ENCODE assay signal across 38 cellular contexts in genomic region chr14:69913686-69914085, GRCh38. TPM values are rescaled to one million over a fixed set of nuclear protein-coding genes. Genes with fewer than 3 reads are reported as not detected.
"Had no signal": no experiment of that assay in that cellular context is flagged by ENCODE, and none has a peak within 500 bp of the region (broad histone marks: within the 10 kb centered on the region; RNA-seq: fewer than 3 reads in every experiment).

No MANE protein-coding gene starts in this region.

- H3K4me1 Mint-ChIP-seq: activated B cell treated with CpG ODN at 0.5 μM for 24 hours; activated CD4-positive, alpha-beta T cell treated with anti-CD3 and anti-CD28 coated beads, Interleukin-2, amount 10 ng/mL, durations not matched to agents 24 days and 14 days; activated naive CD8-positive, alpha-beta T cell treated with anti-CD3 and anti-CD28 coated beads for 36 hours; activated T-helper 17 cell treated with anti-CD3 and anti-CD28 coated beads, Interleukin-2, amount 50 U/mL, for 72 hours had no signal

- DNase-seq: activated B cell treated with CpG ODN at 0.5 μM for 24 hours; activated CD4-positive, alpha-beta memory T cell treated with anti-CD3 and anti-CD28 coated beads for 36 hours; activated CD4-positive, alpha-beta T cell treated with anti-CD3 and anti-CD28 coated beads for 4 hours; activated CD4-positive, alpha-beta T cell treated with anti-CD3 and anti-CD28 coated beads, Interleukin-2, amount 10 ng/mL, durations not matched to agents 24 days and 14 days; activated CD4-positive, alpha-beta T cell treated with anti-CD3 and anti-CD28 coated beads, Interleukin-2, amount 50 U/mL, for 1 hour; activated CD4-positive, alpha-beta T cell treated with anti-CD3 and anti-CD28 coated beads, Interleukin-2, amount 50 U/mL, for 4 hours; activated CD4-positive, CD25-positive, alpha-beta regulatory T cell treated with anti-CD3 and anti-CD28 coated beads, Interleukin-2, amount 50 U/mL, for 72 hours; activated CD8-positive, alpha-beta memory T cell treated with anti-CD3 and anti-CD28 coated beads, Interleukin-2, amount 50 U/mL, for 4 hours; activated CD8-positive, alpha-beta T cell treated with anti-CD3 and anti-CD28 coated beads for 36 hours; activated effector memory CD4-positive, alpha-beta T cell treated with anti-CD3 and anti-CD28 coated beads, Interleukin-2, amount 50 U/mL, for 16 hours; activated gamma-delta T cell treated with Interleukin-2 at 50 U/mL for 16 hours; activated naive CD4-positive, alpha-beta T cell; activated naive CD4-positive, alpha-beta T cell treated with anti-CD3 and anti-CD28 coated beads for 36 hours; activated naive CD4-positive, alpha-beta T cell treated with anti-CD3 and anti-CD28 coated beads, Interleukin-2, amount 50 U/mL, for 16 hours; activated naive CD8-positive, alpha-beta T cell treated with anti-CD3 and anti-CD28 coated beads for 36 hours; activated T-cell treated with anti-CD3 and anti-CD28 coated beads for 4 hours; activated T-cell treated with anti-CD3 and anti-CD28 coated beads, Interleukin-2, amount 50 U/mL, for 1 hour; activated T-cell treated with anti-CD3 and anti-CD28 coated beads, Interleukin-2, amount 50 U/mL, for 4 hours; activated T-cell treated with anti-CD3 and anti-CD28 coated beads, Interleukin-2, amount 50 U/mL, for 72 hours; adrenal gland; amniotic stem cell; aorta; body of pancreas; brain microvascular endothelial cell; central memory CD4-positive, alpha-beta T cell; T-helper 1 cell; T-helper 2 cell; T-helper 9 cell had no signal

- FAIRE-seq: astrocyte, TTC549 had no signal

- H3K36me3 ChIP-seq: adrenal gland, brain microvascular endothelial cell, breast epithelium had no signal

- H3K9me3 ChIP-seq: adrenal gland, body of pancreas, breast epithelium had no signal

- H3K4me1 ChIP-seq: adrenal gland, body of pancreas, breast epithelium had no signal

- H3K4me3 Mint-ChIP-seq: activated B cell treated with CpG ODN at 0.5 μM for 24 hours; activated CD4-positive, alpha-beta memory T cell treated with anti-CD3 and anti-CD28 coated beads for 36 hours; activated CD4-positive, alpha-beta T cell treated with anti-CD3 and anti-CD28 coated beads, Interleukin-2, amount 10 ng/mL, durations not matched to agents 24 days and 14 days; activated CD8-positive, alpha-beta T cell treated with anti-CD3 and anti-CD28 coated beads for 36 hours; activated naive CD4-positive, alpha-beta T cell treated with anti-CD3 and anti-CD28 coated beads for 36 hours; activated naive CD8-positive, alpha-beta T cell treated with anti-CD3 and anti-CD28 coated beads for 36 hours; activated T-cell treated with anti-CD3 and anti-CD28 coated beads, Interleukin-2, amount 50 U/mL, for 4 hours; activated T-cell treated with anti-CD3 and anti-CD28 coated beads, Interleukin-2, amount 50 U/mL, for 72 hours; activated T-helper 1 cell treated with anti-CD3 and anti-CD28 coated beads, Interleukin-12 subunit alpha, Interleukin-12 subunit beta, Interleukin-2, Interleukin-4 antibody, amounts not matched to agents 30 ng/mL and 10 ng/mL and 1 ng/mL, durations not matched to agents 14 hours and 24 hours and 36 hours; activated T-helper 17 cell treated with anti-CD3 and anti-CD28 coated beads, Interleukin-2, amount 50 U/mL, for 72 hours; T-helper 1 cell treated with Interleukin-12 subunit alpha and Interleukin-12 subunit beta and Interleukin-4 antibody, amounts not matched to agents 30 μg/mL and 1 μg/mL, for 36 hours; T-helper 2 cell treated with Interferon-gamma antibody and Interleukin-4, amounts not matched to agents 5 μg/mL and 100 μg/mL, for 36 hours had no signal

- H3K27ac Mint-ChIP-seq: activated B cell treated with CpG ODN at 0.5 μM for 24 hours; activated CD4-positive, alpha-beta memory T cell treated with anti-CD3 and anti-CD28 coated beads for 36 hours; activated CD4-positive, alpha-beta T cell treated with anti-CD3 and anti-CD28 coated beads, Interleukin-2, amount 10 ng/mL, durations not matched to agents 24 days and 14 days; activated CD8-positive, alpha-beta T cell treated with anti-CD3 and anti-CD28 coated beads for 36 hours; activated naive CD4-positive, alpha-beta T cell treated with anti-CD3 and anti-CD28 coated beads for 36 hours; activated naive CD4-positive, alpha-beta T cell treated with anti-CD3 and anti-CD28 coated beads, Interleukin-2, amount 50 U/mL, for 72 hours; activated naive CD8-positive, alpha-beta T cell treated with anti-CD3 and anti-CD28 coated beads for 36 hours; activated T-cell treated with anti-CD3 and anti-CD28 coated beads, Interleukin-2, amount 50 U/mL, for 72 hours; activated T-helper 1 cell treated with anti-CD3 and anti-CD28 coated beads, Interleukin-12 subunit alpha, Interleukin-12 subunit beta, Interleukin-2, Interleukin-4 antibody, amounts not matched to agents 30 ng/mL and 10 ng/mL and 1 ng/mL, durations not matched to agents 14 hours and 24 hours and 36 hours; activated T-helper 17 cell treated with anti-CD3 and anti-CD28 coated beads, Interleukin-2, amount 50 U/mL, for 72 hours; T-helper 1 cell treated with Interleukin-12 subunit alpha and Interleukin-12 subunit beta and Interleukin-4 antibody, amounts not matched to agents 30 μg/mL and 1 μg/mL, for 36 hours; T-helper 2 cell treated with Interferon-gamma antibody and Interleukin-4, amounts not matched to agents 5 μg/mL and 100 μg/mL, for 36 hours had no signal

- H3K27ac ChIP-seq: adrenal gland, body of pancreas, brain microvascular endothelial cell, breast epithelium, VCaP had no signal

- H3K9me3 Mint-ChIP-seq: activated B cell treated with CpG ODN at 0.5 μM for 24 hours; activated CD4-positive, alpha-beta memory T cell treated with anti-CD3 and anti-CD28 coated beads for 36 hours; activated CD4-positive, alpha-beta T cell treated with anti-CD3 and anti-CD28 coated beads, Interleukin-2, amount 10 ng/mL, durations not matched to agents 24 days and 14 days; activated CD8-positive, alpha-beta T cell treated with anti-CD3 and anti-CD28 coated beads for 36 hours; activated naive CD4-positive, alpha-beta T cell treated with anti-CD3 and anti-CD28 coated beads for 36 hours; activated naive CD4-positive, alpha-beta T cell treated with anti-CD3 and anti-CD28 coated beads, Interleukin-2, amount 50 U/mL, for 72 hours; activated naive CD8-positive, alpha-beta T cell treated with anti-CD3 and anti-CD28 coated beads for 36 hours; activated T-cell treated with anti-CD3 and anti-CD28 coated beads, Interleukin-2, amount 50 U/mL, for 4 hours; activated T-cell treated with anti-CD3 and anti-CD28 coated beads, Interleukin-2, amount 50 U/mL, for 72 hours; activated T-helper 1 cell treated with anti-CD3 and anti-CD28 coated beads, Interleukin-12 subunit alpha, Interleukin-12 subunit beta, Interleukin-2, Interleukin-4 antibody, amounts not matched to agents 30 ng/mL and 10 ng/mL and 1 ng/mL, durations not matched to agents 14 hours and 24 hours and 36 hours; activated T-helper 17 cell treated with anti-CD3 and anti-CD28 coated beads, Interleukin-2, amount 50 U/mL, for 72 hours; T-helper 1 cell treated with Interleukin-12 subunit alpha and Interleukin-12 subunit beta and Interleukin-4 antibody, amounts not matched to agents 30 μg/mL and 1 μg/mL, for 36 hours; T-helper 2 cell treated with Interferon-gamma antibody and Interleukin-4, amounts not matched to agents 5 μg/mL and 100 μg/mL, for 36 hours had no signal

- ATAC-seq: activated CD8-positive, alpha-beta T cell treated with anti-CD3 and anti-CD28 coated beads for 36 hours; activated naive CD4-positive, alpha-beta T cell treated with anti-CD3 and anti-CD28 coated beads, Interleukin-2, amount 50 U/mL, for 72 hours; activated T-cell treated with anti-CD3 and anti-CD28 coated beads, Interleukin-2, amount 50 U/mL, for 4 hours; activated T-cell treated with anti-CD3 and anti-CD28 coated beads, Interleukin-2, amount 50 U/mL, for 72 hours; activated T-helper 17 cell treated with anti-CD3 and anti-CD28 coated beads, Interleukin-2, amount 50 U/mL, for 72 hours; body of pancreas had no signal

- H3K4me3 ChIP-seq: adrenal gland, body of pancreas, breast epithelium had no signal

- H3K36me3 Mint-ChIP-seq: activated CD4-positive, alpha-beta memory T cell treated with anti-CD3 and anti-CD28 coated beads for 36 hours; activated naive CD4-positive, alpha-beta T cell treated with anti-CD3 and anti-CD28 coated beads, Interleukin-2, amount 50 U/mL, for 72 hours; activated naive CD8-positive, alpha-beta T cell treated with anti-CD3 and anti-CD28 coated beads for 36 hours had no signal

- H3K27me3 ChIP-seq: body of pancreas, brain microvascular endothelial cell, breast epithelium had no signal

RNA-seq across cellular contexts. Expression of gene SMOC1, which starts 34.5 kb away (rescaled TPM):
- total RNA-seq: activated B cell treated with CpG ODN at 0.5 μM for 24 hours; activated CD4-positive, alpha-beta memory T cell treated with anti-CD3 and anti-CD28 coated beads for 36 hours; activated CD4-positive, alpha-beta T cell treated with anti-CD3 and anti-CD28 coated beads, Interleukin-2, amount 10 ng/mL, durations not matched to agents 24 days and 14 days; activated CD8-positive, alpha-beta memory T cell treated with anti-CD3 and anti-CD28 coated beads for 36 hours; activated CD8-positive, alpha-beta T cell treated with anti-CD3 and anti-CD28 coated beads for 36 hours; activated naive CD4-positive, alpha-beta T cell treated with anti-CD3 and anti-CD28 coated beads for 36 hours; activated naive CD4-positive, alpha-beta T cell treated with anti-CD3 and anti-CD28 coated beads, Interleukin-2, amount 50 U/mL, for 72 hours; activated naive CD8-positive, alpha-beta T cell treated with anti-CD3 and anti-CD28 coated beads for 36 hours; activated T-cell treated with anti-CD3 and anti-CD28 coated beads, Interleukin-2, amount 50 U/mL, for 72 hours; activated T-helper 1 cell treated with anti-CD3 and anti-CD28 coated beads, Interleukin-12 subunit alpha, Interleukin-12 subunit beta, Interleukin-2, Interleukin-4 antibody, amounts not matched to agents 30 ng/mL and 10 ng/mL and 1 ng/mL, durations not matched to agents 14 hours and 24 hours and 36 hours; activated T-helper 17 cell treated with anti-CD3 and anti-CD28 coated beads, Interleukin-2, amount 50 U/mL, for 72 hours had no signal
